In genomic region chr10:80408198-80409085, GRCh38 we compare ENCODE assay signal across 1 cellular context.
TF ChIP-seq lines count a peak whose summit lies in the region.

A gene with protein sequence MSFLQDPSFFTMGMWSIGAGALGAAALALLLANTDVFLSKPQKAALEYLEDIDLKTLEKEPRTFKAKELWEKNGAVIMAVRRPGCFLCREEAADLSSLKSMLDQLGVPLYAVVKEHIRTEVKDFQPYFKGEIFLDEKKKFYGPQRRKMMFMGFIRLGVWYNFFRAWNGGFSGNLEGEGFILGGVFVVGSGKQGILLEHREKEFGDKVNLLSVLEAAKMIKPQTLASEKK (plus strand): TSS chr10:80408551. CDS start chr10:80420468, 11,917 bp downstream.

TF ChIP-seq in H1, 55 proteins besides CTCF, POLR2A, EP300 and RAD21:
- TF ChIP-seq KDM1A (IDR thresholded peaks at IDR 0.05; ENCODE audit: borderline replicate concordance, low read length) (0 out of 2 replicates have a peak, but pooled peaks have one; percentile 52), ATF3 (IDR thresholded peaks at IDR 0.05; ENCODE audit: insufficient read depth, low read depth, low read length) (peak; percentile 61), ASH2L (IDR thresholded peaks at IDR 0.05; ENCODE audit: low read length) (peak; percentile 64), SP1 (IDR thresholded peaks at IDR 0.05; ENCODE audit: low read depth, low read length) (no peak), ZNF274 (IDR thresholded peaks at IDR 0.05; ENCODE audit: borderline replicate concordance, extremely low read depth, low read length) (no peak), CBX5 (IDR thresholded peaks at IDR 0.05; ENCODE audit: low read depth, low read length) (no peak), TBP (IDR thresholded peaks at IDR 0.05; ENCODE audit: low read depth, low read length) (peak; percentile 22; the same call in 1 of the 2 replicates), SUZ12 (IDR thresholded peaks at IDR 0.05; ENCODE audit: low read length) (0 out of 2 replicates have a peak, but pooled peaks have one; percentile 21), HDAC6 (IDR thresholded peaks at IDR 0.05; ENCODE audit: low read depth, low read length) (no peak), YY1 (IDR thresholded peaks at IDR 0.05; ENCODE audit: low read depth, low read length) (no peak), HDAC2 (IDR thresholded peaks at IDR 0.05; ENCODE audit: borderline replicate concordance in 1 of 2, low read depth in 2 of 2, low read length in 2 of 2) (0 out of 4 replicates have a peak, but pooled peaks of 1 of the 2 experiments have one; percentile 35), BACH1 (IDR thresholded peaks at IDR 0.05; ENCODE audit: low read length) (no peak; the same call in 1 of the 2 replicates), TAF7 (optimal IDR thresholded peaks at IDR 0.05; ENCODE audit: borderline replicate concordance, low read depth, low read length) (peak; percentile 37), PHF8 (conservative IDR thresholded peaks at IDR 0.05; ENCODE audit: low read depth, low read length) (peak; percentile 73), CHD2 (IDR thresholded peaks at IDR 0.05; ENCODE audit: low read length) (0 out of 2 replicates have a peak, but pooled peaks have one; percentile 27), TAF1 (IDR thresholded peaks at IDR 0.05; ENCODE audit: low read depth, low read length) (peak; percentile 59), ATF2 (IDR thresholded peaks at IDR 0.05; ENCODE audit: low read length) (no peak), JUN (IDR thresholded peaks at IDR 0.05; ENCODE audit: low read depth, low read length) (no peak), MAX (IDR thresholded peaks at IDR 0.05) (peak; percentile 84), CREB1 (IDR thresholded peaks at IDR 0.05) (peak; percentile 10; the same call in 1 of the 2 replicates), POU5F1 (IDR thresholded peaks at IDR 0.05; ENCODE audit: low read depth, low read length) (no peak), RBBP5 (IDR thresholded peaks at IDR 0.05; ENCODE audit: borderline replicate concordance, low read depth, low read length) (peak; percentile 89), KDM4A (IDR thresholded peaks at IDR 0.05; ENCODE audit: low read depth, low read length, severe bottlenecking) (peak; percentile 98), NRF1 (IDR thresholded peaks at IDR 0.05; ENCODE audit: low read depth, low read length) (peak; percentile 70), SAP30 (IDR thresholded peaks at IDR 0.05; ENCODE audit: insufficient read depth, insufficient replicate concordance, low read length) (no peak)
- TF ChIP-seq, protein P1, sequence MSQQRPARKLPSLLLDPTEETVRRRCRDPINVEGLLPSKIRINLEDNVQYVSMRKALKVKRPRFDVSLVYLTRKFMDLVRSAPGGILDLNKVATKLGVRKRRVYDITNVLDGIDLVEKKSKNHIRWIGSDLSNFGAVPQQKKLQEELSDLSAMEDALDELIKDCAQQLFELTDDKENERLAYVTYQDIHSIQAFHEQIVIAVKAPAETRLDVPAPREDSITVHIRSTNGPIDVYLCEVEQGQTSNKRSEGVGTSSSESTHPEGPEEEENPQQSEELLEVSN (IDR thresholded peaks at IDR 0.05), result peak; percentile 77; the same call in 1 of the 2 replicates
- TF ChIP-seq, protein P2, sequence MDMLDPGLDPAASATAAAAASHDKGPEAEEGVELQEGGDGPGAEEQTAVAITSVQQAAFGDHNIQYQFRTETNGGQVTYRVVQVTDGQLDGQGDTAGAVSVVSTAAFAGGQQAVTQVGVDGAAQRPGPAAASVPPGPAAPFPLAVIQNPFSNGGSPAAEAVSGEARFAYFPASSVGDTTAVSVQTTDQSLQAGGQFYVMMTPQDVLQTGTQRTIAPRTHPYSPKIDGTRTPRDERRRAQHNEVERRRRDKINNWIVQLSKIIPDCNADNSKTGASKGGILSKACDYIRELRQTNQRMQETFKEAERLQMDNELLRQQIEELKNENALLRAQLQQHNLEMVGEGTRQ (IDR thresholded peaks at IDR 0.05; ENCODE audit: low read length), result peak; percentile 81
